Comparison of ENCODE assay signal across 2 cellular contexts in genomic region chr1:31752258-31752657, GRCh38.
TF ChIP-seq lines count a peak whose summit lies in the region.

No MANE protein-coding gene starts in this region.

TF ChIP-seq in GM23338, 12 proteins besides CTCF, POLR2A, EP300 and RAD21:
- TF ChIP-seq EZH2 (IDR thresholded peaks at IDR 0.05; ENCODE audit: low read depth, unreplicated experiment): no peak
- TF ChIP-seq CREB1 (CRISPR knock-in tag; IDR thresholded peaks at IDR 0.05; ENCODE audit: low read depth): no peak
- no peak for TF ChIP-seq EZH2phosphoT487 (IDR thresholded peaks at IDR 0.05; ENCODE audit: unreplicated experiment)
- TF ChIP-seq ZNF462 (CRISPR knock-in tag; IDR thresholded peaks at IDR 0.05): no peak
- no peak for TF ChIP-seq REST (IDR thresholded peaks at IDR 0.05; ENCODE audit: unreplicated experiment)
- no peak for TF ChIP-seq STAT1 (IDR thresholded peaks at IDR 0.05; ENCODE audit: unreplicated experiment)
TF ChIP-seq in GM23338: peak in this region for 0.

TF ChIP-seq in IMR-90, 13 proteins besides CTCF, POLR2A, EP300 and RAD21:
- TF ChIP-seq BHLHE40 (IDR thresholded peaks at IDR 0.05; ENCODE audit: low read depth, low read length) (no peak), MXI1 (IDR thresholded peaks at IDR 0.05; ENCODE audit: borderline replicate concordance, low read depth, low read length) (no peak), CHD1 (IDR thresholded peaks at IDR 0.05; ENCODE audit: low read depth, low read length) (no peak), RFX5 (IDR thresholded peaks at IDR 0.05; ENCODE audit: low read depth, low read length) (no peak), MAFK (IDR thresholded peaks at IDR 0.05; ENCODE audit: low read depth, low read length) (no peak), ELK1 (IDR thresholded peaks at IDR 0.05; ENCODE audit: borderline replicate concordance, low read depth, low read length) (no peak)
